18 cellular contexts compared by ENCODE assay signal in genomic region chr16:1221628-1222552, GRCh38. TPM values are rescaled to one million over a fixed set of nuclear protein-coding genes. Genes with fewer than 3 reads are reported as not detected.
DNase-seq lines count a peak whose midpoint lies in the region; ATAC-seq and TF ChIP-seq lines count a peak whose summit lies in the region.
"Had no signal": no experiment of that assay in that cellular context is flagged by ENCODE, and none has a peak within 500 bp of the region (broad histone marks: within the 10 kb centered on the region; RNA-seq: fewer than 3 reads in every experiment).

No MANE protein-coding gene starts in this region.

- ATAC-seq in left colon (peak; percentile 28), HG03139 (IDR thresholded peaks at IDR 0.05; ENCODE audit: unreplicated experiment) (no peak)
- ATAC-seq: Right ventricle myocardium inferior had no signal

- intact Hi-C loops in left colon (cut with DNase I, micrococcal nuclease), result no loop called here
- intact Hi-C loops in testis (cut with DNase I; ENCODE audit: low total_unique reads), result no loop called here

- POLR2A ChIA-PET in HEK293 (lab: Yijun Ruan, JAX), result no interaction called here

- TF ChIP-seq CTCF in HEK293 (tag by site-specific recombination; IDR thresholded peaks at IDR 0.05) (no peak), testis (IDR thresholded peaks at IDR 0.05) (no peak)

- TF ChIP-seq POLR2A in testis (IDR thresholded peaks at IDR 0.05), result no peak

- H3K36me3 ChIP-seq in HEK293 (ENCODE audit: control insufficient read depth in 2 of 2, insufficient read depth in 1 of 2, low read length in 2 of 2) (peaks cover 0 to 11% of the 10 kb centered on the region in 2 experiments; a peak in 1 of 3 replicates), testis (ENCODE audit: low read depth, missing control alignments) (no peaks in the 10 kb centered on the region)
- H3K36me3 ChIP-seq: MG63 had no signal

- H3K27ac ChIP-seq in HEK293 (ENCODE audit: extremely low read depth, low read depth, low read length) (no peak overlapping the region), testis (no peak overlapping the region)
- H3K27ac ChIP-seq: BLaER1 treated with 17β-estradiol and CSF1 and Interleukin-3, amounts not matched to agents 10 nM and 100 nM; GM23248; HL-60; KMS-11; SK-N-MC had no signal

- no peaks in the 10 kb centered on the region for H3K4me1 ChIP-seq in HEK293 (ENCODE audit: control insufficient read depth, insufficient read depth, low read length)
- H3K4me1 ChIP-seq in testis, result peaks cover 3% of the 10 kb centered on the region
- H3K4me1 ChIP-seq: BLaER1 treated with 17β-estradiol and CSF1 and Interleukin-3, amounts not matched to agents 10 nM and 100 nM had no signal

- H3K9me3 ChIP-seq in HEK293 (ENCODE audit: control insufficient read depth, insufficient read depth, low read depth, low read length) (no peaks in the 10 kb centered on the region), testis (no peaks in the 10 kb centered on the region)
- H3K9me3 ChIP-seq: BLaER1 treated with 17β-estradiol and CSF1 and Interleukin-3, amounts not matched to agents 10 nM and 100 nM; MG63 had no signal

- no peaks in the 10 kb centered on the region for H3K27me3 ChIP-seq in testis
- H3K27me3 ChIP-seq: BLaER1 treated with 17β-estradiol and CSF1 and Interleukin-3, amounts not matched to agents 10 nM and 100 nM; MG63 had no signal

- DNase-seq in amniotic epithelial cell (ENCODE audit: low read depth) (peak; percentile 28), left colon (peak; percentile 38 to 74), testis (peak; percentile 72), NCI-H2107 (lab: John Stamatoyannopoulos, UW) (no peak), CD1c-positive myeloid dendritic cell (ENCODE audit: extremely low spot score) (no peak)
- DNase-seq: GM23248, MG63, NCI-H1092 treated with DMSO at 0.1 percent for 48 hours, NCI-H1694, NCI-H446 treated with DMSO at 0.1 percent for 48 hours, NCI-H774 had no signal

- CTCF ChIA-PET in HEK293 (lab: Yijun Ruan, JAX), result no interaction called here

- H3K4me3 ChIP-seq in HEK293 (ENCODE audit: low read depth, low read length) (no peak overlapping the region), testis (no peak overlapping the region)
- H3K4me3 ChIP-seq: BLaER1 treated with 17β-estradiol and CSF1 and Interleukin-3, amounts not matched to agents 10 nM and 100 nM; GM23248; MG63; SK-N-MC had no signal

- WGBS in testis, 2 donors, result 79 to 83% methylated on average over 24 to 40 of the region's 40 CpGs

TF ChIP-seq in HEK293, 187 proteins besides CTCF, POLR2A, EP300 and RAD21:
- no peak for TF ChIP-seq GLI4 (tag by site-specific recombination; IDR thresholded peaks at IDR 0.05)
- TF ChIP-seq ZNF664 (tag by site-specific recombination; IDR thresholded peaks at IDR 0.05), result peak; percentile 90
- TF ChIP-seq ZNF791 (tag by site-specific recombination; IDR thresholded peaks at IDR 0.05), result no peak
- TF ChIP-seq KLF1 (tag by site-specific recombination; IDR thresholded peaks at IDR 0.05), result peak; percentile 94
- no peak for TF ChIP-seq ZNF416 (tag by site-specific recombination; IDR thresholded peaks at IDR 0.05)

RNA-seq across cellular contexts. Expression of gene TPSG1, which starts 3.2 kb away (rescaled TPM):
- total RNA-seq in left colon, result 100 to 1,000 TPM in 1 of 2 donors, 10 to 100 TPM in 1; 60.7 to 124 TPM
- 1 to 10 TPM in 1 of 2 donors, not detected in 1; 1.2 TPM for total RNA-seq in testis
- polyA plus RNA-seq in testis (ENCODE audit: insufficient read depth, low read depth, low replicate concordance), result not detected
- total RNA-seq: GM23248 had no signal
- polyA plus RNA-seq: GM23248 had no signal

RNA-seq across cellular contexts. Expression of gene TPSB2, which starts 8.1 kb away (rescaled TPM):
- total RNA-seq in left colon, result 10 to 100 TPM in 1 of 2 donors, 1 to 10 TPM in 1; 6.4 to 18.6 TPM
- total RNA-seq in testis, result 10 to 100 TPM; 10.8 to 49.5 TPM
- polyA plus RNA-seq in testis (ENCODE audit: insufficient read depth, low read depth, low replicate concordance), result 16.1 TPM
- total RNA-seq: GM23248 had no signal
- polyA plus RNA-seq: GM23248 had no signal

RNA-seq across cellular contexts. Expression of gene TPSAB1, which starts 18.6 kb away (rescaled TPM):
- total RNA-seq in left colon, result 10 to 100 TPM in 1 of 2 donors, 1 to 10 TPM in 1; 5.7 to 49.9 TPM
- total RNA-seq in testis, result 10 to 100 TPM; 11.7 to 32.0 TPM
- polyA plus RNA-seq in testis (ENCODE audit: insufficient read depth, low read depth, low replicate concordance), result 12.2 TPM
- total RNA-seq: GM23248 had no signal
- polyA plus RNA-seq: GM23248 had no signal

RNA-seq across cellular contexts. Expression of gene TPSD1, which starts 34.0 kb away (rescaled TPM):
- total RNA-seq in left colon, result 1 to 10 TPM in 1 of 2 donors, under 1 TPM in 1; 0.18 to 2.8 TPM
- 1 to 10 TPM; 1.1 to 1.6 TPM for total RNA-seq in testis
- 1.1 TPM for polyA plus RNA-seq in testis (ENCODE audit: insufficient read depth, low read depth, low replicate concordance)
- total RNA-seq: GM23248 had no signal
- polyA plus RNA-seq: GM23248 had no signal

Comparison
In these comparisons a context has a peak if more than half of its experiments do, and no peak if none do; other contexts are left out.
1. DNase-seq: peak in amniotic epithelial cell (single experiment), left colon (2 of 2) and testis (single experiment); none in NCI-H2107 (single experiment) and CD1c-positive myeloid dendritic cell (single experiment).
2. RNA of gene TPSG1, which starts 3.2 kb away (total RNA-seq): 60.7 to 124 TPM in left colon; 1.2 TPM in testis; every median in the first group is over 10 times any median in the second.